Comparison of ENCODE assay signal across 2 cellular contexts in genomic region chr22:19204640-19205039, GRCh38.
TF ChIP-seq lines count a peak whose summit lies in the region.

No MANE protein-coding gene starts in this region.

TF ChIP-seq in GM23338, 12 proteins besides CTCF, POLR2A, EP300 and RAD21:
- TF ChIP-seq STAT1 (IDR thresholded peaks at IDR 0.05; ENCODE audit: unreplicated experiment) = no peak

TF ChIP-seq in K562, 482 proteins besides CTCF, POLR2A, EP300 and RAD21 (continues in another document):
- TF ChIP-seq ZNF583 (CRISPR knock-in tag; IDR thresholded peaks at IDR 0.05) = no peak
- no peak for TF ChIP-seq ZBTB43 (CRISPR knock-in tag; IDR thresholded peaks at IDR 0.05)
- no peak for TF ChIP-seq CBFA2T2 (conservative IDR thresholded peaks at IDR 0.05)
- no peak for TF ChIP-seq RFX1 (IDR thresholded peaks at IDR 0.05)
- TF ChIP-seq XRCC5 (IDR thresholded peaks at IDR 0.05; ENCODE audit: low read depth, low read length) = no peak
- peak; percentile 23; the same call in 1 of the 2 replicates for TF ChIP-seq PHF8 (IDR thresholded peaks at IDR 0.05; ENCODE audit: borderline replicate concordance, low read length)
- no peak for TF ChIP-seq MYC (IDR thresholded peaks at IDR 0.05; ENCODE audit: low read depth, low read length)
- peak; percentile 38; the same call in 1 of the 2 replicates for TF ChIP-seq MYC (CRISPR knock-in tag; IDR thresholded peaks at IDR 0.05; ENCODE audit: borderline replicate concordance, low read depth)
- TF ChIP-seq ZNF444 (CRISPR knock-in tag; IDR thresholded peaks at IDR 0.05) = no peak
- no peak for TF ChIP-seq GABPA (tag; conservative IDR thresholded peaks at IDR 0.05; ENCODE audit: low read depth)
- TF ChIP-seq ZNF347 (CRISPR knock-in tag; IDR thresholded peaks at IDR 0.05; ENCODE audit: low read depth) = no peak
- no peak for TF ChIP-seq JUN (IDR thresholded peaks at IDR 0.05; ENCODE audit: borderline replicate concordance, low read depth, low read length)
- TF ChIP-seq JUN (CRISPR knock-in tag; IDR thresholded peaks at IDR 0.05; ENCODE audit: borderline replicate concordance) = 0 out of 2 replicates have a peak, but pooled peaks have one; percentile 32
- no peak for TF ChIP-seq ZNF174 (CRISPR knock-in tag; IDR thresholded peaks at IDR 0.05)
- no peak for TF ChIP-seq TEAD1 (CRISPR knock-in tag; IDR thresholded peaks at IDR 0.05)
- no peak for TF ChIP-seq ZNF354B (CRISPR knock-in tag; IDR thresholded peaks at IDR 0.05)
- no peak for TF ChIP-seq MITF (IDR thresholded peaks at IDR 0.05)
- TF ChIP-seq, protein P1, sequence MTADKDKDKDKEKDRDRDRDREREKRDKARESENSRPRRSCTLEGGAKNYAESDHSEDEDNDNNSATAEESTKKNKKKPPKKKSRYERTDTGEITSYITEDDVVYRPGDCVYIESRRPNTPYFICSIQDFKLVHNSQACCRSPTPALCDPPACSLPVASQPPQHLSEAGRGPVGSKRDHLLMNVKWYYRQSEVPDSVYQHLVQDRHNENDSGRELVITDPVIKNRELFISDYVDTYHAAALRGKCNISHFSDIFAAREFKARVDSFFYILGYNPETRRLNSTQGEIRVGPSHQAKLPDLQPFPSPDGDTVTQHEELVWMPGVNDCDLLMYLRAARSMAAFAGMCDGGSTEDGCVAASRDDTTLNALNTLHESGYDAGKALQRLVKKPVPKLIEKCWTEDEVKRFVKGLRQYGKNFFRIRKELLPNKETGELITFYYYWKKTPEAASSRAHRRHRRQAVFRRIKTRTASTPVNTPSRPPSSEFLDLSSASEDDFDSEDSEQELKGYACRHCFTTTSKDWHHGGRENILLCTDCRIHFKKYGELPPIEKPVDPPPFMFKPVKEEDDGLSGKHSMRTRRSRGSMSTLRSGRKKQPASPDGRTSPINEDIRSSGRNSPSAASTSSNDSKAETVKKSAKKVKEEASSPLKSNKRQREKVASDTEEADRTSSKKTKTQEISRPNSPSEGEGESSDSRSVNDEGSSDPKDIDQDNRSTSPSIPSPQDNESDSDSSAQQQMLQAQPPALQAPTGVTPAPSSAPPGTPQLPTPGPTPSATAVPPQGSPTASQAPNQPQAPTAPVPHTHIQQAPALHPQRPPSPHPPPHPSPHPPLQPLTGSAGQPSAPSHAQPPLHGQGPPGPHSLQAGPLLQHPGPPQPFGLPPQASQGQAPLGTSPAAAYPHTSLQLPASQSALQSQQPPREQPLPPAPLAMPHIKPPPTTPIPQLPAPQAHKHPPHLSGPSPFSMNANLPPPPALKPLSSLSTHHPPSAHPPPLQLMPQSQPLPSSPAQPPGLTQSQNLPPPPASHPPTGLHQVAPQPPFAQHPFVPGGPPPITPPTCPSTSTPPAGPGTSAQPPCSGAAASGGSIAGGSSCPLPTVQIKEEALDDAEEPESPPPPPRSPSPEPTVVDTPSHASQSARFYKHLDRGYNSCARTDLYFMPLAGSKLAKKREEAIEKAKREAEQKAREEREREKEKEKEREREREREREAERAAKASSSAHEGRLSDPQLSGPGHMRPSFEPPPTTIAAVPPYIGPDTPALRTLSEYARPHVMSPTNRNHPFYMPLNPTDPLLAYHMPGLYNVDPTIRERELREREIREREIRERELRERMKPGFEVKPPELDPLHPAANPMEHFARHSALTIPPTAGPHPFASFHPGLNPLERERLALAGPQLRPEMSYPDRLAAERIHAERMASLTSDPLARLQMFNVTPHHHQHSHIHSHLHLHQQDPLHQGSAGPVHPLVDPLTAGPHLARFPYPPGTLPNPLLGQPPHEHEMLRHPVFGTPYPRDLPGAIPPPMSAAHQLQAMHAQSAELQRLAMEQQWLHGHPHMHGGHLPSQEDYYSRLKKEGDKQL (CRISPR knock-in tag; IDR thresholded peaks at IDR 0.05; ENCODE audit: borderline replicate concordance) = 0 out of 2 replicates have a peak, but pooled peaks have one; percentile 28
- TF ChIP-seq NFRKB (IDR thresholded peaks at IDR 0.05; ENCODE audit: low read depth) = no peak
- no peak for TF ChIP-seq RBM25 (IDR thresholded peaks at IDR 0.05; ENCODE audit: low read depth, low read length, severe bottlenecking)
- no peak for TF ChIP-seq ZNF511 (CRISPR knock-in tag; IDR thresholded peaks at IDR 0.05)
- TF ChIP-seq, protein P2, sequence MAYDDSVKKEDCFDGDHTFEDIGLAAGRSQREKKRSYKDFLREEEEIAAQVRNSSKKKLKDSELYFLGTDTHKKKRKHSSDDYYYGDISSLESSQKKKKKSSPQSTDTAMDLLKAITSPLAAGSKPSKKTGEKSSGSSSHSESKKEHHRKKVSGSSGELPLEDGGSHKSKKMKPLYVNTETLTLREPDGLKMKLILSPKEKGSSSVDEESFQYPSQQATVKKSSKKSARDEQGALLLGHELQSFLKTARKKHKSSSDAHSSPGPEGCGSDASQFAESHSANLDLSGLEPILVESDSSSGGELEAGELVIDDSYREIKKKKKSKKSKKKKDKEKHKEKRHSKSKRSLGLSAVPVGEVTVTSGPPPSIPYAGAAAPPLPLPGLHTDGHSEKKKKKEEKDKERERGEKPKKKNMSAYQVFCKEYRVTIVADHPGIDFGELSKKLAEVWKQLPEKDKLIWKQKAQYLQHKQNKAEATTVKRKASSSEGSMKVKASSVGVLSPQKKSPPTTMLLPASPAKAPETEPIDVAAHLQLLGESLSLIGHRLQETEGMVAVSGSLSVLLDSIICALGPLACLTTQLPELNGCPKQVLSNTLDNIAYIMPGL (CRISPR knock-in tag; IDR thresholded peaks at IDR 0.05) = 0 out of 2 replicates have a peak, but pooled peaks have one; percentile 29
- no peak for TF ChIP-seq CBX2 (IDR thresholded peaks at IDR 0.05; ENCODE audit: insufficient read depth, low read length, poor library complexity, severe bottlenecking)
- TF ChIP-seq STAT5B (CRISPR knock-in tag; IDR thresholded peaks at IDR 0.05) = no peak
- no peak for TF ChIP-seq CC2D1A (IDR thresholded peaks at IDR 0.05)
- no peak for TF ChIP-seq NR4A1 (CRISPR knock-in tag; IDR thresholded peaks at IDR 0.05)
- TF ChIP-seq NR4A1 (tag; IDR thresholded peaks at IDR 0.05) = no peak
- no peak for TF ChIP-seq REST (CRISPR knock-in tag; IDR thresholded peaks at IDR 0.05; ENCODE audit: low read depth)
- TF ChIP-seq RBM17 (IDR thresholded peaks at IDR 0.05; ENCODE audit: borderline replicate concordance, low read depth, low read length) = no peak
- no peak for TF ChIP-seq ZNF133 (CRISPR knock-in tag; IDR thresholded peaks at IDR 0.05)
- TF ChIP-seq NFYB (IDR thresholded peaks at IDR 0.05; ENCODE audit: extremely low read depth, insufficient read length) = no peak
- no peak for TF ChIP-seq ATF7 (IDR thresholded peaks at IDR 0.05)
- no peak for TF ChIP-seq ZNF23 (CRISPR knock-in tag; IDR thresholded peaks at IDR 0.05)
- TF ChIP-seq ETV6 (IDR thresholded peaks at IDR 0.05; ENCODE audit: borderline replicate concordance in 1 of 2, low read depth in 2 of 2, low read length in 1 of 2) = no peak
- TF ChIP-seq ETV6 (CRISPR knock-in tag; IDR thresholded peaks at IDR 0.05; ENCODE audit: borderline replicate concordance) = no peak
- TF ChIP-seq CEBPG (CRISPR knock-in tag; IDR thresholded peaks at IDR 0.05) = no peak
- no peak for TF ChIP-seq CEBPG (tag; conservative IDR thresholded peaks at IDR 0.05 in 1 of 2, IDR thresholded peaks at IDR 0.05 in 1 of 2)
- TF ChIP-seq FOXA3 (CRISPR knock-in tag; conservative IDR thresholded peaks at IDR 0.05 in 1 of 2, IDR thresholded peaks at IDR 0.05 in 1 of 2) = 0 out of 4 replicates have a peak, but pooled peaks of 1 of the 2 experiments have one; percentile 15
- no peak for TF ChIP-seq ELF4 (CRISPR knock-in tag; IDR thresholded peaks at IDR 0.05)
- no peak for TF ChIP-seq PCBP2 (IDR thresholded peaks at IDR 0.05; ENCODE audit: low read depth, low read length, poor library complexity, severe bottlenecking)
- TF ChIP-seq HDAC6 (IDR thresholded peaks at IDR 0.05; ENCODE audit: low read depth, low read length) = peak; percentile 63; the same call in 1 of the 2 replicates
- peak; percentile 37 for TF ChIP-seq RBBP5 (IDR thresholded peaks at IDR 0.05; ENCODE audit: borderline replicate concordance, insufficient read depth, low read length, poor library complexity, severe bottlenecking)
- TF ChIP-seq, protein P3, sequence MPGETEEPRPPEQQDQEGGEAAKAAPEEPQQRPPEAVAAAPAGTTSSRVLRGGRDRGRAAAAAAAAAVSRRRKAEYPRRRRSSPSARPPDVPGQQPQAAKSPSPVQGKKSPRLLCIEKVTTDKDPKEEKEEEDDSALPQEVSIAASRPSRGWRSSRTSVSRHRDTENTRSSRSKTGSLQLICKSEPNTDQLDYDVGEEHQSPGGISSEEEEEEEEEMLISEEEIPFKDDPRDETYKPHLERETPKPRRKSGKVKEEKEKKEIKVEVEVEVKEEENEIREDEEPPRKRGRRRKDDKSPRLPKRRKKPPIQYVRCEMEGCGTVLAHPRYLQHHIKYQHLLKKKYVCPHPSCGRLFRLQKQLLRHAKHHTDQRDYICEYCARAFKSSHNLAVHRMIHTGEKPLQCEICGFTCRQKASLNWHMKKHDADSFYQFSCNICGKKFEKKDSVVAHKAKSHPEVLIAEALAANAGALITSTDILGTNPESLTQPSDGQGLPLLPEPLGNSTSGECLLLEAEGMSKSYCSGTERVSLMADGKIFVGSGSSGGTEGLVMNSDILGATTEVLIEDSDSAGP (CRISPR knock-in tag; IDR thresholded peaks at IDR 0.05) = no peak
- TF ChIP-seq TGIF2 (CRISPR knock-in tag; IDR thresholded peaks at IDR 0.05) = no peak
- TF ChIP-seq HMGN3 (IDR thresholded peaks at IDR 0.05; ENCODE audit: borderline replicate concordance, extremely low read depth, insufficient read length, low read depth, low read length) = no peak
- no peak for TF ChIP-seq PHB (CRISPR knock-in tag; IDR thresholded peaks at IDR 0.05)
- no peak for TF ChIP-seq ZNF644 (tag; IDR thresholded peaks at IDR 0.05; ENCODE audit: low read depth)
- TF ChIP-seq ZNF408 (CRISPR knock-in tag; IDR thresholded peaks at IDR 0.05; ENCODE audit: low read depth) = no peak
- TF ChIP-seq RBM22 (IDR thresholded peaks at IDR 0.05; ENCODE audit: low read depth, low read length, poor library complexity, severe bottlenecking) = no peak
- TF ChIP-seq, protein P4, sequence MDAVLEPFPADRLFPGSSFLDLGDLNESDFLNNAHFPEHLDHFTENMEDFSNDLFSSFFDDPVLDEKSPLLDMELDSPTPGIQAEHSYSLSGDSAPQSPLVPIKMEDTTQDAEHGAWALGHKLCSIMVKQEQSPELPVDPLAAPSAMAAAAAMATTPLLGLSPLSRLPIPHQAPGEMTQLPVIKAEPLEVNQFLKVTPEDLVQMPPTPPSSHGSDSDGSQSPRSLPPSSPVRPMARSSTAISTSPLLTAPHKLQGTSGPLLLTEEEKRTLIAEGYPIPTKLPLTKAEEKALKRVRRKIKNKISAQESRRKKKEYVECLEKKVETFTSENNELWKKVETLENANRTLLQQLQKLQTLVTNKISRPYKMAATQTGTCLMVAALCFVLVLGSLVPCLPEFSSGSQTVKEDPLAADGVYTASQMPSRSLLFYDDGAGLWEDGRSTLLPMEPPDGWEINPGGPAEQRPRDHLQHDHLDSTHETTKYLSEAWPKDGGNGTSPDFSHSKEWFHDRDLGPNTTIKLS (IDR thresholded peaks at IDR 0.05; ENCODE audit: borderline replicate concordance, low read depth) = no peak
- TF ChIP-seq HES1 (IDR thresholded peaks at IDR 0.05; ENCODE audit: low read depth) = no peak
- TF ChIP-seq SUPT5H (IDR thresholded peaks at IDR 0.05) = no peak
